Comparison of ENCODE assay signal across 25 cellular contexts in the genomic region with DNA sequence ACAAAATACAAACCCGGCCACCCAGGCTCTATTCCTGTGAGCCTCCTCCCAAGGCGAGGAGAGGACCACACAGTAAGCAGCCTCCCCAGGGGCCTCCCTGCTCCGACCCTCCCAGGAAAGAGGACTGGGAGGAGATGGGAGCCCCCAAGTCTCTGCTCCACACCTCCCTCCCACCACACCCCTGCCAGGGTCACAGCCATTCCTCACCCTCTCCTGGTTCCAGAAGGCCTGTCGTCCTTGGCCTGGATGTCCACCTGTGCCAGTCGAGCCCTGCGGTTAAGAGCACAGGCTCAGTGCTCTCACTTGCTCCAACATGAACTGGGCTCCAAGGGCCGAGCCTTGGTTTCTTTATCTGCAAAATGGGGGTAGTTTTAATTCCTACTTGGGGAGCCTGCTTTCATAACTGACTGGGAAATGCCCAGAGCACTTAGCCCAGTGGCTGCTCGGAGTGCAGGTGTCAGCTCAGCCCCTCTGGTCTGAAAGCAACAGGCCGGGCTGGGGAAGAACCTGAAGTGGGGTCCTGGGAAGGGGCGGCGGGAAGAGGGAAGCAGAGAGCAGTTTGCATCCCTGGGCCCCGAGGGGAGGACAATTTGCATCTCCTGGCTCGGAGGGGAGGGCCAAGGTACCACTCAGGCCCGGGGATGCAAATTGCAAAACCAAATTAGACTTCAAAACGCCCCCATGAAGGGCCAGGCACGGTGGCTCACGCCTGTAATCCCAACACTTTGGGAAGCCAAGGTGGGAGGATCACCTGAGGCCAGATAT.
"Had no signal": no experiment of that assay in that cellular context is flagged by ENCODE, and none has a peak within 500 bp of the region (broad histone marks: within the 10 kb centered on the region; RNA-seq: fewer than 3 reads in every experiment).

No MANE protein-coding gene starts in this region.

- H3K4me1 ChIP-seq: lower lobe of right lung, stomach, suprapubic skin had no signal

- H3K27ac ChIP-seq: body of pancreas, cardiac muscle cell, lower lobe of right lung, pancreas, stomach, suprapubic skin, tibial nerve had no signal

- H3K27me3 Mint-ChIP-seq: activated B cell treated with CpG ODN at 0.5 μM for 24 hours; activated CD4-positive, alpha-beta T cell treated with anti-CD3 and anti-CD28 coated beads for 36 hours; activated naive CD4-positive, alpha-beta T cell treated with anti-CD3 and anti-CD28 coated beads, Interleukin-2, amount 50 U/mL, for 24 hours; dendritic cell treated with granulocyte-macrophage colony-stimulating factor and Interleukin-4, amounts not matched to agents 40 ng/mL and 50 ng/mL, for 4 days had no signal

- H3K4me1 Mint-ChIP-seq: activated CD4-positive, alpha-beta T cell treated with anti-CD3 and anti-CD28 coated beads for 36 hours had no signal

- DNase-seq: activated B cell treated with CpG ODN at 0.5 μM for 24 hours; activated CD4-positive, alpha-beta T cell treated with anti-CD3 and anti-CD28 coated beads for 36 hours; activated CD4-positive, alpha-beta T cell treated with anti-CD3 and anti-CD28 coated beads, Interleukin-2, amount 50 U/mL, for 48 hours; activated CD8-positive, alpha-beta memory T cell treated with anti-CD3 and anti-CD28 coated beads, Interleukin-2, amount 50 U/mL, for 48 hours; activated gamma-delta T cell; activated T-cell treated with anti-CD3 and anti-CD28 coated beads, Interleukin-2, amount 50 U/mL, for 48 hours; anterior cingulate cortex; body of pancreas; effector CD8-positive, alpha-beta T cell; erythroblast; foreskin fibroblast; immature natural killer cell; lower lobe of right lung; midbrain; natural killer cell; right cardiac atrium; stimulated activated CD4-positive, alpha-beta T cell treated with anti-CD3 and anti-CD28 coated beads, Interleukin-4, amount 100 ng/mL, for 4 hours; stomach had no signal

- ATAC-seq: activated CD4-positive, alpha-beta T cell treated with anti-CD3 and anti-CD28 coated beads for 36 hours; body of pancreas; left lobe of liver; natural killer cell; pancreas; right cardiac atrium had no signal

- H3K4me3 ChIP-seq: body of pancreas, cardiac muscle cell, lower lobe of right lung, pancreas, stomach, suprapubic skin, tibial nerve had no signal

- H3K36me3 Mint-ChIP-seq: natural killer cell had no signal

- H3K9me3 ChIP-seq: body of pancreas, lower lobe of right lung, pancreas, stomach, suprapubic skin, tibial nerve had no signal

- H3K27me3 ChIP-seq: body of pancreas, cardiac muscle cell, pancreas, stomach, suprapubic skin, tibial nerve had no signal

- H3K4me3 Mint-ChIP-seq: activated B cell treated with CpG ODN at 0.5 μM for 24 hours; activated CD4-positive, alpha-beta T cell treated with anti-CD3 and anti-CD28 coated beads for 36 hours; activated naive CD4-positive, alpha-beta T cell treated with anti-CD3 and anti-CD28 coated beads, Interleukin-2, amount 50 U/mL, for 24 hours; dendritic cell treated with granulocyte-macrophage colony-stimulating factor and Interleukin-4, amounts not matched to agents 40 ng/mL and 50 ng/mL, for 4 days; immature natural killer cell; natural killer cell had no signal

- H3K27ac Mint-ChIP-seq: activated B cell treated with CpG ODN at 0.5 μM for 24 hours; activated CD4-positive, alpha-beta T cell treated with anti-CD3 and anti-CD28 coated beads for 36 hours; activated naive CD4-positive, alpha-beta T cell treated with anti-CD3 and anti-CD28 coated beads, Interleukin-2, amount 50 U/mL, for 24 hours had no signal

- H3K9me3 Mint-ChIP-seq: activated B cell treated with CpG ODN at 0.5 μM for 24 hours; activated naive CD4-positive, alpha-beta T cell treated with anti-CD3 and anti-CD28 coated beads, Interleukin-2, amount 50 U/mL, for 24 hours; dendritic cell treated with granulocyte-macrophage colony-stimulating factor and Interleukin-4, amounts not matched to agents 40 ng/mL and 50 ng/mL, for 4 days; immature natural killer cell; natural killer cell had no signal
